8 cellular contexts compared by ENCODE assay signal in the genomic region with DNA sequence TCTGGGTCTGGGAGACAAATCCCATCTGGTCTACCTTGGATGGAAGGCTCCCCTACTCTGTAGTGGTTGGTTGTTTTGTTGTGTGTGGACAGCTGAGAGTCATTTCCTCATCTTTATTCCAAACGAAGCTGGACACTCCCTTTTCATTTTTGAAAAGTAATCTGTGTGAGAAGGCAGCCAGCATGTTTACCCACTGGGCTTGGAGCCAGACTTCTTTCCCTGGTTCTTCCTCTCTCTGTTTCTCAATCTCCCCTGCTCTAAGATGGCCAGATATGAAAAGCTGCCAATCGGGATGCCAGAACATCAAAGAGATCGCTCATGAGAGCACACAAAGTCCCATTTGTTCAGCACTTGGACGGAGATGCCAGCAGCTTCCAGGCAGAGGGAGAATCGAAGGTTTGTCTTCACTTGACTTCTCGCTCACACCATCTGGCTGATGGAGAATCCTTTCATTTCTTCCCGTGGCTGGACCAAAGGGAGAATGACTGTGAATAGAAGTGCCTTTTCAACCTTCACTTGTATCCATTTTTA.
A peak's percentile ranks its signal among the peaks of the same experiment; 100 is the strongest.
DNase-seq lines count a peak whose midpoint lies in the region; ATAC-seq, FAIRE-seq and TF ChIP-seq lines count a peak whose summit lies in the region.

No MANE protein-coding gene starts in this region.

- no peaks in the 10 kb centered on the region for H3K27me3 ChIP-seq in vagina

- no peak for ATAC-seq in effector memory CD8-positive, alpha-beta T cell (replicated peaks)
- no peak for ATAC-seq in stimulated activated memory B cell treated with anti-CD40 and anti-IgM and Interleukin-4, amounts not matched to agents 10 μg/mL and 1 μg/mL and 100 μg/mL, for 72 hours

- peak overlapping the region; percentile 7 for H3K27ac ChIP-seq in vagina

- no peak overlapping the region for H3K4me3 Mint-ChIP-seq in effector memory CD8-positive, alpha-beta T cell
- H3K4me3 Mint-ChIP-seq in stimulated activated memory B cell treated with anti-CD40 and anti-IgM and Interleukin-4, amounts not matched to agents 10 μg/mL and 1 μg/mL and 100 μg/mL, for 72 hours: no peak overlapping the region

- intact Hi-C loops in lower leg skin (cut with DNase I; ENCODE audit: low total_unique reads): loop anchor here (5.0 kb wide), 1 partner anchor 312 kb away; no protein-coding TSS in a partner anchor
- intact Hi-C loops in vagina (cut with DNase I): loop anchor here (10.0 kb wide), 1 partner anchor 305 kb away; the partner anchor contains the start of gene AHR

- H3K36me3 Mint-ChIP-seq in effector memory CD8-positive, alpha-beta T cell (ENCODE audit: insufficient read depth): no peaks in the 10 kb centered on the region
- H3K36me3 Mint-ChIP-seq in stimulated activated memory B cell treated with anti-CD40 and anti-IgM and Interleukin-4, amounts not matched to agents 10 μg/mL and 1 μg/mL and 100 μg/mL, for 72 hours: no peaks in the 10 kb centered on the region

- no peak for TF ChIP-seq POLR2A in lower leg skin (IDR thresholded peaks at IDR 0.05)
- no peak for TF ChIP-seq POLR2A in vagina (IDR thresholded peaks at IDR 0.05)

- DNase-seq in AML-193 (lab: John Stamatoyannopoulos, UW) (peak; percentile 34 to 38), NCI-H2081 treated with DMSO at 0.1 percent for 48 hours (lab: John Stamatoyannopoulos, UW) (peak; percentile 39), cardiac fibroblast (ENCODE audit: low read depth in 2 of 2) (peak; percentile 90 to 98), lower leg skin (ENCODE audit: low spot score in 2 of 2) (peak; percentile 85 to 91), vagina (ENCODE audit: extremely low spot score in 2 of 2) (no peak), D721Med (ENCODE audit: insufficient read length, low spot score) (no peak)
- no peak for DNase-seq in effector memory CD8-positive, alpha-beta T cell

- H3K4me1 ChIP-seq in vagina: peaks cover 9% of the 10 kb centered on the region

- no peak overlapping the region for H3K27ac Mint-ChIP-seq in effector memory CD8-positive, alpha-beta T cell
- H3K27ac Mint-ChIP-seq in stimulated activated memory B cell treated with anti-CD40 and anti-IgM and Interleukin-4, amounts not matched to agents 10 μg/mL and 1 μg/mL and 100 μg/mL, for 72 hours: no peak overlapping the region

- peak overlapping the region; percentile 9 to 50 for H3K4me3 ChIP-seq in cardiac fibroblast (replicated peaks in 1 of 2; ENCODE audit: low read depth in 2 of 2, low read length in 2 of 2)
- no peak overlapping the region for H3K4me3 ChIP-seq in lower leg skin (ENCODE audit: low read depth, poor library complexity, severe bottlenecking)
- peak overlapping the region in 1 of 2 donors; percentile 7 for H3K4me3 ChIP-seq in vagina

- peaks cover 8 to 26% of the 10 kb centered on the region in 2 donors for H3K27me3 Mint-ChIP-seq in effector memory CD8-positive, alpha-beta T cell
- H3K27me3 Mint-ChIP-seq in stimulated activated memory B cell treated with anti-CD40 and anti-IgM and Interleukin-4, amounts not matched to agents 10 μg/mL and 1 μg/mL and 100 μg/mL, for 72 hours: no peaks in the 10 kb centered on the region

- no peaks in the 10 kb centered on the region for H3K36me3 ChIP-seq in vagina

- TF ChIP-seq CTCF in cardiac fibroblast (IDR thresholded peaks at IDR 0.05; ENCODE audit: low read depth, low read length) (no peak), lower leg skin (IDR thresholded peaks at IDR 0.05) (no peak), vagina (IDR thresholded peaks at IDR 0.05) (no peak), D721Med (IDR thresholded peaks at IDR 0.05; ENCODE audit: insufficient read depth, missing control alignments) (no peak)

- H3K9me3 Mint-ChIP-seq in effector memory CD8-positive, alpha-beta T cell: no peaks in the 10 kb centered on the region
- no peaks in the 10 kb centered on the region for H3K9me3 Mint-ChIP-seq in stimulated activated memory B cell treated with anti-CD40 and anti-IgM and Interleukin-4, amounts not matched to agents 10 μg/mL and 1 μg/mL and 100 μg/mL, for 72 hours

- no peaks in the 10 kb centered on the region for H3K4me1 Mint-ChIP-seq in effector memory CD8-positive, alpha-beta T cell (ENCODE audit: low read depth in 2 of 2)
- H3K4me1 Mint-ChIP-seq in stimulated activated memory B cell treated with anti-CD40 and anti-IgM and Interleukin-4, amounts not matched to agents 10 μg/mL and 1 μg/mL and 100 μg/mL, for 72 hours: no peaks in the 10 kb centered on the region

- no peaks in the 10 kb centered on the region for H3K9me3 ChIP-seq in vagina

- no peak for FAIRE-seq in D721Med (lab: Jason Lieb, UNC)

- WGBS in lower leg skin, 2 donors: 5 to 7% methylated on average over 7 of the region's 7 CpGs

Comparison
In these comparisons a context has a peak if more than half of its experiments do, and no peak if none do; other contexts are left out.
1. DNase-seq: peak in AML-193 (2 of 2), NCI-H2081 treated with DMSO at 0.1 percent for 48 hours (single experiment), cardiac fibroblast (2 of 2) and lower leg skin (2 of 2); none in vagina (0 of 2), effector memory CD8-positive, alpha-beta T cell (0 of 3) and D721Med (single experiment).